10 cellular contexts compared by ENCODE assay signal in genomic region chr20:48822879-48823385, GRCh38. TPM values are rescaled to one million over a fixed set of nuclear protein-coding genes. Genes with fewer than 3 reads are reported as not detected.
A peak's percentile ranks its signal among the peaks of the same experiment; 100 is the strongest.
DNase-seq lines count a peak whose midpoint lies in the region; ATAC-seq and TF ChIP-seq lines count a peak whose summit lies in the region.
"Had no signal": no experiment of that assay in that cellular context is flagged by ENCODE, and none has a peak within 500 bp of the region (broad histone marks: within the 10 kb centered on the region; RNA-seq: fewer than 3 reads in every experiment).

No MANE protein-coding gene starts in this region.

- peaks cover 71% of the 10 kb centered on the region for H3K27me3 Mint-ChIP-seq in type B pancreatic cell

- H3K4me3 ChIP-seq in GM06990 (replicated peaks; ENCODE audit: low read depth, low read length) (peak overlapping the region; percentile 40), sigmoid colon (peak overlapping the region in 1 of 4 donors; percentile 2)
- H3K4me3 ChIP-seq: lung had no signal

- no peak for ATAC-seq in GM18868 (IDR thresholded peaks at IDR 0.05; ENCODE audit: unreplicated experiment)

- no peak for TF ChIP-seq POLR2A in sigmoid colon (IDR thresholded peaks at IDR 0.05)

- H3K4me3 Mint-ChIP-seq in type B pancreatic cell: no peak overlapping the region

- DNase-seq in GM06990 (ENCODE audit: extremely low read depth, insufficient read length) (no peak), NOMO-1 treated with DMSO at 0.1 percent for 48 hours (lab: John Stamatoyannopoulos, UW; ENCODE audit: unreplicated experiment) (peak; percentile 56), sigmoid colon (no peak), NCI-H2029 treated with DMSO at 0.1 percent for 48 hours (lab: John Stamatoyannopoulos, UW) (no peak), type B pancreatic cell (ENCODE audit: extremely low spot score, unreplicated experiment) (no peak), SK-N-DZ (ENCODE audit: low spot score) (no peak)
- DNase-seq: T1000 had no signal

- peaks cover 36% of the 10 kb centered on the region for H3K4me1 Mint-ChIP-seq in type B pancreatic cell (ENCODE audit: unreplicated experiment)

- peaks cover 0 to 5% (median 3%) of the 10 kb centered on the region in 4 donors for H3K4me1 ChIP-seq in sigmoid colon

- TF ChIP-seq EP300 in sigmoid colon (IDR thresholded peaks at IDR 0.05): no peak

- TF ChIP-seq CTCF in GM06990 (IDR thresholded peaks at IDR 0.05; ENCODE audit: insufficient read depth, low read length, poor library complexity, severe bottlenecking) (no peak), sigmoid colon (IDR thresholded peaks at IDR 0.05) (no peak), type B pancreatic cell (conservative IDR thresholded peaks at IDR 0.05) (no peak)

- 34 to 56% methylated on average over 8 of the region's 8 CpGs for WGBS in sigmoid colon, 2 donors

- H3K36me3 ChIP-seq in GM06990 (ENCODE audit: control insufficient read depth, insufficient read depth, low read length) (no peaks in the 10 kb centered on the region; the same call in none of the 2 replicates), sigmoid colon (no peaks in the 10 kb centered on the region)

- no peaks in the 10 kb centered on the region for H3K9me3 ChIP-seq in sigmoid colon

- no peaks in the 10 kb centered on the region for H3K36me3 Mint-ChIP-seq in type B pancreatic cell

- no peak overlapping the region for H3K27ac Mint-ChIP-seq in type B pancreatic cell

- H3K27me3 ChIP-seq in GM06990 (replicated peaks; ENCODE audit: control insufficient read depth, insufficient read depth, low read length) (no peaks in the 10 kb centered on the region), sigmoid colon (peaks cover 0 to 26% (median 15%) of the 10 kb centered on the region in 3 donors)

- no peaks in the 10 kb centered on the region for H3K9me3 Mint-ChIP-seq in type B pancreatic cell

- H3K27ac ChIP-seq in cingulate gyrus (ENCODE audit: low read depth, low read length) (peak overlapping the region; percentile 63), sigmoid colon (peak overlapping the region; percentile 43 to 62 (median 50))

- intact Hi-C loops in sigmoid colon (cut with DNase I): loop anchor here (10.0 kb wide), 2 partner anchors 82 to 98 kb away; no protein-coding TSS in a partner anchor

RNA-seq across cellular contexts. Expression of gene PREX1, which starts 4.9 kb away (rescaled TPM):
- 10 to 100 TPM; 12.8 to 21.0 (median 17.3) TPM for total RNA-seq in sigmoid colon
- polyA plus RNA-seq in sigmoid colon: 10 to 100 TPM in 1 of 3 donors, 1 to 10 TPM in 2; 5.4 to 22.9 (median 6.7) TPM
- 0.71 and 20.8 TPM in 2 replicates for total RNA-seq in type B pancreatic cell (ENCODE audit: low replicate concordance)
- 3.9 and 4.7 TPM in 2 replicates for polyA plus RNA-seq in SK-N-DZ (2014; cell fraction: cytosol; rRNA removed)
- 5.1 and 11.4 TPM in 2 replicates for polyA plus RNA-seq in SK-N-DZ (2014; cell fraction: nucleus; rRNA removed)
